31 cellular contexts compared by ENCODE assay signal in genomic region chr1:206144605-206145004, GRCh38. TPM values are rescaled to one million over a fixed set of nuclear protein-coding genes. Genes with fewer than 3 reads are reported as not detected.
A peak's percentile ranks its signal among the peaks of the same experiment; 100 is the strongest.
DNase-seq lines count a peak whose midpoint lies in the region; ATAC-seq and TF ChIP-seq lines count a peak whose summit lies in the region.
"Had no signal": no experiment of that assay in that cellular context is flagged by ENCODE, and none has a peak within 500 bp of the region (broad histone marks: within the 10 kb centered on the region; RNA-seq: fewer than 3 reads in every experiment).

No MANE protein-coding gene starts in this region.

- H3K4me3 Mint-ChIP-seq in neural progenitor cell: no peak overlapping the region
- H3K4me3 Mint-ChIP-seq: activated CD4-positive, alpha-beta T cell treated with anti-CD3 and anti-CD28 coated beads, Interleukin-2, amount 10 ng/mL, durations not matched to agents 7 days and 5 days; activated naive CD8-positive, alpha-beta T cell treated with anti-CD3 and anti-CD28 coated beads, Interleukin-2, amount 50 U/mL, for 24 hours; activated T-cell treated with anti-CD3 and anti-CD28 coated beads, Interleukin-2, amount 50 U/mL, for 4 hours; CD4-positive, alpha-beta T cell; central memory CD8-positive, alpha-beta T cell; WTC11 had no signal

- H3K27me3 Mint-ChIP-seq in neural progenitor cell (ENCODE audit: insufficient read depth, low read depth): peaks cover 13% of the 10 kb centered on the region

- H2AFZ ChIP-seq in neural progenitor cell (replicated peaks): no peak overlapping the region

- peak overlapping the region; percentile 55 for H3K27ac Mint-ChIP-seq in neural progenitor cell
- H3K27ac Mint-ChIP-seq: activated CD4-positive, alpha-beta T cell treated with anti-CD3 and anti-CD28 coated beads, Interleukin-2, amount 10 ng/mL, durations not matched to agents 7 days and 5 days; activated naive CD8-positive, alpha-beta T cell treated with anti-CD3 and anti-CD28 coated beads, Interleukin-2, amount 50 U/mL, for 24 hours; CD4-positive, alpha-beta T cell; WTC11 had no signal

- H3K36me3 ChIP-seq in neural progenitor cell: no peaks in the 10 kb centered on the region
- H3K36me3 ChIP-seq: esophagus squamous epithelium, Peyer's patch, prostate gland, SJCRH30 had no signal

- H3K9me3 ChIP-seq in neural progenitor cell (ENCODE audit: low read depth): no peaks in the 10 kb centered on the region
- H3K9me3 ChIP-seq: esophagus squamous epithelium, Peyer's patch, prostate gland, testis had no signal

- H3F3A ChIP-seq in neural progenitor cell (ENCODE audit: low read depth): no peaks in the 10 kb centered on the region

- H3K4me1 ChIP-seq in neural progenitor cell: peaks cover 7% of the 10 kb centered on the region
- H3K4me1 ChIP-seq: esophagus squamous epithelium, Peyer's patch, prostate gland, testis had no signal

- H3K9me3 Mint-ChIP-seq in neural progenitor cell: peaks cover 20% of the 10 kb centered on the region
- H3K9me3 Mint-ChIP-seq: activated CD4-positive, alpha-beta T cell treated with anti-CD3 and anti-CD28 coated beads, Interleukin-2, amount 10 ng/mL, durations not matched to agents 7 days and 5 days; activated T-cell treated with anti-CD3 and anti-CD28 coated beads, Interleukin-2, amount 50 U/mL, for 4 hours; CD4-positive, alpha-beta T cell; central memory CD8-positive, alpha-beta T cell had no signal

- DNase-seq in NCI-H1694 treated with DMSO at 0.1 percent for 48 hours (lab: John Stamatoyannopoulos, UW): peak; percentile 13
- no peak for DNase-seq in NCI-H1694 (lab: John Stamatoyannopoulos, UW)
- DNase-seq in NCI-H1105 treated with DMSO at 0.1 percent for 48 hours (lab: John Stamatoyannopoulos, UW): peak; percentile 51
- peak; percentile 14 for DNase-seq in NCI-H748 treated with DMSO at 0.1 percent for 48 hours (lab: John Stamatoyannopoulos, UW)
- DNase-seq in neural progenitor cell (ENCODE audit: low spot score): no peak
- DNase-seq in omental fat pad (ENCODE audit: low spot score): no peak
- no peak for DNase-seq in MV-4-11 (lab: John Stamatoyannopoulos, UW)
- no peak for DNase-seq in hippocampal formation (lab: John Stamatoyannopoulos, UW)
- DNase-seq: activated CD4-positive, alpha-beta T cell treated with anti-CD3 and anti-CD28 coated beads, Interleukin-2, amount 10 ng/mL, durations not matched to agents 7 days and 5 days; activated naive CD8-positive, alpha-beta T cell treated with anti-CD3 and anti-CD28 coated beads, Interleukin-2, amount 50 U/mL, for 24 hours; activated T-cell treated with anti-CD3 and anti-CD28 coated beads, Interleukin-2, amount 50 U/mL, for 4 hours; CD4-positive, alpha-beta T cell; dermis blood vessel endothelial cell; DND-41; esophagus squamous epithelium; foreskin melanocyte; H7; mesenchymal stem cell; Peyer's patch; stimulated activated CD4-positive, alpha-beta T cell treated with anti-CD3 and anti-CD28 coated beads, Interleukin-15, amount 100 ng/mL, for 24 hours; stimulated activated naive CD8-positive, alpha-beta T cell treated with anti-CD3 and anti-CD28 coated beads, Interleukin-15, Interleukin-2, amounts not matched to agents 100 U/mL and 50 U/mL, for 24 hours; T1000; testis had no signal

- H3K4me2 ChIP-seq in neural progenitor cell: no peak overlapping the region

- no peak overlapping the region for H3K27ac ChIP-seq in neural progenitor cell
- H3K27ac ChIP-seq: esophagus squamous epithelium, Peyer's patch, prostate gland, SJCRH30, testis had no signal

- peaks cover 41% of the 10 kb centered on the region for H3K4me1 Mint-ChIP-seq in neural progenitor cell
- H3K4me1 Mint-ChIP-seq: central memory CD8-positive, alpha-beta T cell had no signal

- no peak overlapping the region for H3K4me3 ChIP-seq in neural progenitor cell
- H3K4me3 ChIP-seq: esophagus squamous epithelium, Peyer's patch, prostate gland, SJCRH30, testis had no signal

- no peak for TF ChIP-seq CTCF in neural progenitor cell (IDR thresholded peaks at IDR 0.05)
- no peak for TF ChIP-seq CTCF in omental fat pad (IDR thresholded peaks at IDR 0.05)

- no peak overlapping the region for H3K9ac ChIP-seq in neural progenitor cell

- no peak for ATAC-seq in omental fat pad (ENCODE audit: low FRiP score)
- ATAC-seq: activated naive CD8-positive, alpha-beta T cell treated with anti-CD3 and anti-CD28 coated beads, Interleukin-2, amount 50 U/mL, for 24 hours; activated T-cell treated with anti-CD3 and anti-CD28 coated beads, Interleukin-2, amount 50 U/mL, for 4 hours; stimulated activated naive CD8-positive, alpha-beta T cell treated with anti-CD3 and anti-CD28 coated beads, Interleukin-15, Interleukin-2, amounts not matched to agents 100 U/mL and 50 U/mL, for 24 hours; WTC11 had no signal

- H4K20me1 ChIP-seq in neural progenitor cell (ENCODE audit: low read depth): no peaks in the 10 kb centered on the region

- no peaks in the 10 kb centered on the region for H3K36me3 Mint-ChIP-seq in neural progenitor cell
- H3K36me3 Mint-ChIP-seq: WTC11 had no signal

- no peaks in the 10 kb centered on the region for H3K79me2 ChIP-seq in neural progenitor cell (ENCODE audit: low read depth)

- no peaks in the 10 kb centered on the region for H3K27me3 ChIP-seq in neural progenitor cell
- H3K27me3 ChIP-seq: Peyer's patch, SJCRH30, testis had no signal

RNA-seq across cellular contexts. Expression of gene AVPR1B, which starts 27.4 kb away (rescaled TPM):
- total RNA-seq in neural progenitor cell (ENCODE audit: low replicate concordance) (not detected in 2 replicates), omental fat pad (not detected)
- total RNA-seq: A172; activated CD4-positive, alpha-beta T cell treated with anti-CD3 and anti-CD28 coated beads, Interleukin-2, amount 10 ng/mL, durations not matched to agents 7 days and 5 days; activated T-cell treated with anti-CD3 and anti-CD28 coated beads, Interleukin-2, amount 50 U/mL, for 4 hours; CD4-positive, alpha-beta T cell; dermis blood vessel endothelial cell; esophagus squamous epithelium; H7; HT-29; M059J; NCI-H460; prostate gland; testis had no signal

RNA-seq across cellular contexts. Expression of gene FAM72A, which starts 58.0 kb away (rescaled TPM):
- total RNA-seq in neural progenitor cell (ENCODE audit: low replicate concordance) (24.6 and 36.2 TPM in 2 replicates), omental fat pad (1 to 10 TPM; 1.6 to 8.4 (median 3.7) TPM)

RNA-seq across cellular contexts. Expression of gene SRGAP2, which starts 58.7 kb away (rescaled TPM):
- total RNA-seq in neural progenitor cell (ENCODE audit: low replicate concordance) (88.4 and 89.9 TPM in 2 replicates), omental fat pad (100 to 1,000 TPM in 1 of 4 donors, 10 to 100 TPM in 3; 55.8 to 118 (median 67.3) TPM)

Comparison
In these comparisons a context has a peak if more than half of its experiments do, and no peak if none do; other contexts are left out.
1. DNase-seq: peak in NCI-H1694 treated with DMSO at 0.1 percent for 48 hours (single experiment), NCI-H1105 treated with DMSO at 0.1 percent for 48 hours (single experiment) and NCI-H748 treated with DMSO at 0.1 percent for 48 hours (single experiment); none in NCI-H1694 (single experiment), neural progenitor cell (single experiment), omental fat pad (single experiment), MV-4-11 (single experiment) and hippocampal formation (0 of 2).